In the genomic region with DNA sequence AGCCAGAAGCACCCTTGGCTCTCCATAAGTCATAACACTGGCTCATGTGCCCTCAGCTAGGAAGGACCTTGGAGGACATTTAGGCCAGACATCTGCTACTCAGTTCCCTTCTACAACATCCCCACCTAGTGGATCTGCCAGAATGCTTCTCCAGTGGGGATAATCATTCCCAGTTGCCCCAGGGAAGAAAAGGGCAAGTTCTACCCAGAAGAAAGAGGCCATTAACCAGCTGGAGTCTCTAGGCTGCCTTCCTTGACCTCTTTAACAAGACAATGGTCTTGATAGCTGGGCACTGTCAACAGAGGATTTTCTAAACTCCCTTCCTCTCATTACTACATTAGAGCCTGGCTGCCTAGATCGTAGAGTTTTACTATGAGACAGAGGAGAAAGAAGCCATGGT, we compare ENCODE assay signal across 1 cellular context.
TF ChIP-seq lines count a peak whose summit lies in the region.

No MANE protein-coding gene starts in this region.

TF ChIP-seq in SK-N-SH treated with all-trans-retinoic acid at 6 μM for 48 hours, 23 proteins besides CTCF, POLR2A, EP300 and RAD21 (continued from another document):
- TF ChIP-seq, protein P1, sequence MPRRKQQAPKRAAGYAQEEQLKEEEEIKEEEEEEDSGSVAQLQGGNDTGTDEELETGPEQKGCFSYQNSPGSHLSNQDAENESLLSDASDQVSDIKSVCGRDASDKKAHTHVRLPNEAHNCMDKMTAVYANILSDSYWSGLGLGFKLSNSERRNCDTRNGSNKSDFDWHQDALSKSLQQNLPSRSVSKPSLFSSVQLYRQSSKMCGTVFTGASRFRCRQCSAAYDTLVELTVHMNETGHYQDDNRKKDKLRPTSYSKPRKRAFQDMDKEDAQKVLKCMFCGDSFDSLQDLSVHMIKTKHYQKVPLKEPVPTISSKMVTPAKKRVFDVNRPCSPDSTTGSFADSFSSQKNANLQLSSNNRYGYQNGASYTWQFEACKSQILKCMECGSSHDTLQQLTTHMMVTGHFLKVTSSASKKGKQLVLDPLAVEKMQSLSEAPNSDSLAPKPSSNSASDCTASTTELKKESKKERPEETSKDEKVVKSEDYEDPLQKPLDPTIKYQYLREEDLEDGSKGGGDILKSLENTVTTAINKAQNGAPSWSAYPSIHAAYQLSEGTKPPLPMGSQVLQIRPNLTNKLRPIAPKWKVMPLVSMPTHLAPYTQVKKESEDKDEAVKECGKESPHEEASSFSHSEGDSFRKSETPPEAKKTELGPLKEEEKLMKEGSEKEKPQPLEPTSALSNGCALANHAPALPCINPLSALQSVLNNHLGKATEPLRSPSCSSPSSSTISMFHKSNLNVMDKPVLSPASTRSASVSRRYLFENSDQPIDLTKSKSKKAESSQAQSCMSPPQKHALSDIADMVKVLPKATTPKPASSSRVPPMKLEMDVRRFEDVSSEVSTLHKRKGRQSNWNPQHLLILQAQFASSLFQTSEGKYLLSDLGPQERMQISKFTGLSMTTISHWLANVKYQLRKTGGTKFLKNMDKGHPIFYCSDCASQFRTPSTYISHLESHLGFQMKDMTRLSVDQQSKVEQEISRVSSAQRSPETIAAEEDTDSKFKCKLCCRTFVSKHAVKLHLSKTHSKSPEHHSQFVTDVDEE (CRISPR knock-in tag; IDR thresholded peaks at IDR 0.05): no peak
- TF ChIP-seq TCF4 (CRISPR knock-in tag; IDR thresholded peaks at IDR 0.05; ENCODE audit: borderline replicate concordance): no peak
- TF ChIP-seq SNAI2 (CRISPR knock-in tag; IDR thresholded peaks at IDR 0.05): no peak
- no peak for TF ChIP-seq ZNF70 (CRISPR knock-in tag; IDR thresholded peaks at IDR 0.05)
- no peak for TF ChIP-seq ZFP30 (CRISPR knock-in tag; IDR thresholded peaks at IDR 0.05)
- no peak for TF ChIP-seq ISL1 (CRISPR knock-in tag; IDR thresholded peaks at IDR 0.05)
- TF ChIP-seq, protein P2, sequence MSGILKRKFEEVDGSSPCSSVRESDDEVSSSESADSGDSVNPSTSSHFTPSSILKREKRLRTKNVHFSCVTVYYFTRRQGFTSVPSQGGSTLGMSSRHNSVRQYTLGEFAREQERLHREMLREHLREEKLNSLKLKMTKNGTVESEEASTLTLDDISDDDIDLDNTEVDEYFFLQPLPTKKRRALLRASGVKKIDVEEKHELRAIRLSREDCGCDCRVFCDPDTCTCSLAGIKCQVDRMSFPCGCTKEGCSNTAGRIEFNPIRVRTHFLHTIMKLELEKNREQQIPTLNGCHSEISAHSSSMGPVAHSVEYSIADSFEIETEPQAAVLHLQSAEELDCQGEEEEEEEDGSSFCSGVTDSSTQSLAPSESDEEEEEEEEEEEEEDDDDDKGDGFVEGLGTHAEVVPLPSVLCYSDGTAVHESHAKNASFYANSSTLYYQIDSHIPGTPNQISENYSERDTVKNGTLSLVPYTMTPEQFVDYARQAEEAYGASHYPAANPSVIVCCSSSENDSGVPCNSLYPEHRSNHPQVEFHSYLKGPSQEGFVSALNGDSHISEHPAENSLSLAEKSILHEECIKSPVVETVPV (CRISPR knock-in tag; IDR thresholded peaks at IDR 0.05): no peak
